Comparison of ENCODE assay signal across 15 cellular contexts in genomic region chr10:96978621-96979154, GRCh38.
DNase-seq lines count a peak whose midpoint lies in the region; ATAC-seq, FAIRE-seq and TF ChIP-seq lines count a peak whose summit lies in the region.
"Had no signal": no experiment of that assay in that cellular context is flagged by ENCODE, and none has a peak within 500 bp of the region (broad histone marks: within the 10 kb centered on the region; RNA-seq: fewer than 3 reads in every experiment).

No MANE protein-coding gene starts in this region.

- peak; percentile 85 for ATAC-seq in GM18517 (IDR thresholded peaks at IDR 0.05; ENCODE audit: unreplicated experiment)
- peak; percentile 71 for ATAC-seq in GM19455 (IDR thresholded peaks at IDR 0.05; ENCODE audit: unreplicated experiment)
- ATAC-seq in HG02943 (IDR thresholded peaks at IDR 0.05; ENCODE audit: low read depth, unreplicated experiment), result peak; percentile 73
- ATAC-seq: HCT116 had no signal

- intact Hi-C loops in kidney (cut with DNase I) (no loop called here), prostate gland (cut with DNase I) (no loop called here)

- peak overlapping the region; percentile 72 for H3K27ac Mint-ChIP-seq in activated CD4-positive, alpha-beta memory T cell treated with anti-CD3 and anti-CD28 coated beads, Interleukin-2, amount 10 ng/mL, durations not matched to agents 7 days and 5 days

- peaks cover 4% of the 10 kb centered on the region; the same call in 1 of the 2 replicates for H3K79me2 ChIP-seq in Karpas-422 (ENCODE audit: low read length)

- H2AFZ ChIP-seq in Karpas-422 (ENCODE audit: low read length), result no peak overlapping the region

- no peak for TF ChIP-seq POLR2A in prostate gland (IDR thresholded peaks at IDR 0.05)

- no peak overlapping the region for H3K9ac ChIP-seq in kidney (ENCODE audit: low read length in 2 of 2)
- no peak overlapping the region for H3K9ac ChIP-seq in Karpas-422 (ENCODE audit: low read length)

- H3K27ac ChIP-seq in kidney (ENCODE audit: low read depth in 2 of 2, low read length in 2 of 2) (no peak overlapping the region), Karpas-422 (ENCODE audit: low read length) (no peak overlapping the region), prostate gland (no peak overlapping the region)
- H3K27ac ChIP-seq: esophagus squamous epithelium, thoracic aorta had no signal

- no peaks in the 10 kb centered on the region for H3K9me3 Mint-ChIP-seq in activated CD4-positive, alpha-beta memory T cell treated with anti-CD3 and anti-CD28 coated beads, Interleukin-2, amount 10 ng/mL, durations not matched to agents 7 days and 5 days

- H3K4me1 ChIP-seq in kidney (ENCODE audit: control insufficient read depth in 1 of 2, insufficient read depth in 1 of 2, low read depth in 1 of 2, low read length in 2 of 2) (no peaks in the 10 kb centered on the region), Karpas-422 (ENCODE audit: low read length) (peaks cover 16% of the 10 kb centered on the region), prostate gland (replicated peaks) (no peaks in the 10 kb centered on the region)
- H3K4me1 ChIP-seq: esophagus squamous epithelium had no signal

- peaks cover 13% of the 10 kb centered on the region for H3K36me3 Mint-ChIP-seq in activated CD4-positive, alpha-beta memory T cell treated with anti-CD3 and anti-CD28 coated beads, Interleukin-2, amount 10 ng/mL, durations not matched to agents 7 days and 5 days (ENCODE audit: low read depth)

- no peaks in the 10 kb centered on the region for H3K9me2 ChIP-seq in Karpas-422 (replicated peaks; ENCODE audit: insufficient read depth, low read length)

- H3K4me2 ChIP-seq in Karpas-422 (ENCODE audit: low read depth, low read length, poor library complexity, severe bottlenecking), result no peak overlapping the region

- TF ChIP-seq CTCF in kidney (IDR thresholded peaks at IDR 0.05; ENCODE audit: borderline replicate concordance, extremely low read depth, insufficient read depth), result no peak
- no peak for TF ChIP-seq CTCF in prostate gland (IDR thresholded peaks at IDR 0.05)

- peaks cover 21% of the 10 kb centered on the region for H3K4me1 Mint-ChIP-seq in activated CD4-positive, alpha-beta memory T cell treated with anti-CD3 and anti-CD28 coated beads, Interleukin-2, amount 10 ng/mL, durations not matched to agents 7 days and 5 days

- CTCF ChIA-PET in activated CD4-positive, alpha-beta memory T cell treated with anti-CD3 and anti-CD28 coated beads, Interleukin-2, amount 10 ng/mL, durations not matched to agents 7 days and 5 days (lab: Charles Lee), result interaction anchor here (1.0 kb wide), 1 partner anchor 47 kb away, joined by 3 read pairs; no protein-coding TSS in a partner anchor

- FAIRE-seq in kidney (lab: Jason Lieb, UNC), result no peak
- FAIRE-seq: keratinocyte had no signal

- H3K9me3 ChIP-seq in kidney (ENCODE audit: control insufficient read depth in 1 of 2, low read length in 2 of 2), result no peaks in the 10 kb centered on the region
- H3K9me3 ChIP-seq in Karpas-422 (ENCODE audit: low read length), result no peaks in the 10 kb centered on the region
- H3K9me3 ChIP-seq in prostate gland, result no peaks in the 10 kb centered on the region
- H3K9me3 ChIP-seq: esophagus squamous epithelium, thoracic aorta had no signal

- H3K4me3 ChIP-seq in kidney (ENCODE audit: low read length in 2 of 2) (no peak overlapping the region), Karpas-422 (ENCODE audit: low read length) (no peak overlapping the region), prostate gland (no peak overlapping the region)
- H3K4me3 ChIP-seq: esophagus squamous epithelium, thoracic aorta had no signal

- WGBS in prostate gland, result 92% methylated on average over 3 of the region's 3 CpGs

- no peaks in the 10 kb centered on the region for H4K20me1 ChIP-seq in Karpas-422 (ENCODE audit: insufficient read depth, low read depth, low read length)

- DNase-seq in activated CD4-positive, alpha-beta memory T cell treated with anti-CD3 and anti-CD28 coated beads, Interleukin-2, amount 10 ng/mL, durations not matched to agents 7 days and 5 days, result no peak
- DNase-seq in hepatic stellate cell (ENCODE audit: low spot score), result no peak
- no peak for DNase-seq in kidney
- no peak for DNase-seq in Karpas-422
- no peak for DNase-seq in prostate gland (ENCODE audit: low spot score)
- DNase-seq: DMS53; esophagus squamous epithelium; NCI-H510A treated with DMSO at 0.1 percent for 48 hours; stimulated activated CD4-positive, alpha-beta T cell treated with anti-CD3 and anti-CD28 coated beads, Interleukin-2, amount 100 ng/mL, for 24 hours had no signal

- H3K36me3 ChIP-seq in kidney (ENCODE audit: control insufficient read depth in 1 of 2, insufficient read depth in 2 of 2, low read length in 2 of 2), result peaks cover 7 to 20% of the 10 kb centered on the region in 2 donors
- H3K36me3 ChIP-seq in Karpas-422 (ENCODE audit: insufficient read depth, low read length), result peaks cover 9% of the 10 kb centered on the region; the same call in 1 of the 2 replicates
- no peaks in the 10 kb centered on the region for H3K36me3 ChIP-seq in prostate gland
- H3K36me3 ChIP-seq: thoracic aorta had no signal

- no peak overlapping the region for H3K4me3 Mint-ChIP-seq in activated CD4-positive, alpha-beta memory T cell treated with anti-CD3 and anti-CD28 coated beads, Interleukin-2, amount 10 ng/mL, durations not matched to agents 7 days and 5 days

- H3K27me3 ChIP-seq in Karpas-422 (ENCODE audit: low read length) (no peaks in the 10 kb centered on the region), prostate gland (replicated peaks; ENCODE audit: insufficient read depth) (no peaks in the 10 kb centered on the region)
- H3K27me3 ChIP-seq: esophagus squamous epithelium had no signal

- POLR2A ChIA-PET in activated CD4-positive, alpha-beta memory T cell treated with anti-CD3 and anti-CD28 coated beads, Interleukin-2, amount 10 ng/mL, durations not matched to agents 7 days and 5 days (lab: Charles Lee), result interaction anchor here (1.6 kb wide), 1 partner anchor 16 kb away, joined by 3 read pairs; no protein-coding TSS in a partner anchor

- no peaks in the 10 kb centered on the region for H3K27me3 Mint-ChIP-seq in activated CD4-positive, alpha-beta memory T cell treated with anti-CD3 and anti-CD28 coated beads, Interleukin-2, amount 10 ng/mL, durations not matched to agents 7 days and 5 days
